Comparison of ENCODE assay signal across 8 cellular contexts in genomic region chr9:112379177-112380101, GRCh38.
A peak's percentile ranks its signal among the peaks of the same experiment; 100 is the strongest.
DNase-seq lines count a peak whose midpoint lies in the region; ATAC-seq and TF ChIP-seq lines count a peak whose summit lies in the region.

No MANE protein-coding gene starts in this region.

- peak; percentile 90 for ATAC-seq in GM19025 (IDR thresholded peaks at IDR 0.05; ENCODE audit: low read depth, unreplicated experiment)
- ATAC-seq in HG03280 (IDR thresholded peaks at IDR 0.05; ENCODE audit: unreplicated experiment): peak; percentile 88
- ATAC-seq in central memory CD8-positive, alpha-beta T cell (replicated peaks; ENCODE audit: extremely low read depth, poor library complexity, severe bottlenecking): peak; percentile 92

- no peaks in the 10 kb centered on the region for H3K9me3 Mint-ChIP-seq in central memory CD8-positive, alpha-beta T cell

- H3K36me3 Mint-ChIP-seq in central memory CD8-positive, alpha-beta T cell (ENCODE audit: insufficient read depth): peaks cover 21% of the 10 kb centered on the region

- H3K27me3 Mint-ChIP-seq in central memory CD8-positive, alpha-beta T cell: no peaks in the 10 kb centered on the region

- H3K27ac Mint-ChIP-seq in central memory CD8-positive, alpha-beta T cell (ENCODE audit: low read depth): peak overlapping the region; percentile 96

- DNase-seq in AG09319 (ENCODE audit: extremely low read depth, low read depth) (peak; percentile 96), NCI-H345 (lab: John Stamatoyannopoulos, UW) (peak; percentile 98), islet precursor cell (peak; percentile 99)
- peak; percentile 93 for DNase-seq in activated CD4-positive, CD25-positive, alpha-beta regulatory T cell treated with anti-CD3 and anti-CD28 coated beads, Interleukin-2, amount 50 U/mL, for 16 hours (ENCODE audit: low read depth, low spot score)
- DNase-seq in central memory CD8-positive, alpha-beta T cell (ENCODE audit: low spot score in 2 of 2): peak; percentile 91 to 97
- peak; percentile 98 for DNase-seq in stimulated activated CD4-positive, alpha-beta T cell treated with anti-CD3 and anti-CD28 coated beads, Interleukin-12 subunit alpha, Interleukin-12 subunit beta, amount 100 ng/mL, for 4 hours

- TF ChIP-seq CTCF in AG09319 (IDR thresholded peaks at IDR 0.05; ENCODE audit: low read depth, low read length): no peak

- H3K4me3 Mint-ChIP-seq in central memory CD8-positive, alpha-beta T cell: peak overlapping the region; percentile 98

- H3K4me1 Mint-ChIP-seq in central memory CD8-positive, alpha-beta T cell: peaks cover 49% of the 10 kb centered on the region

Comparison
In these comparisons a context has a peak if more than half of its experiments do, and no peak if none do; other contexts are left out.
1. Peak in every context shown above with its lines: DNase-seq and ATAC-seq.